ENCODE assay signal across 17 cellular contexts in the genomic region with DNA sequence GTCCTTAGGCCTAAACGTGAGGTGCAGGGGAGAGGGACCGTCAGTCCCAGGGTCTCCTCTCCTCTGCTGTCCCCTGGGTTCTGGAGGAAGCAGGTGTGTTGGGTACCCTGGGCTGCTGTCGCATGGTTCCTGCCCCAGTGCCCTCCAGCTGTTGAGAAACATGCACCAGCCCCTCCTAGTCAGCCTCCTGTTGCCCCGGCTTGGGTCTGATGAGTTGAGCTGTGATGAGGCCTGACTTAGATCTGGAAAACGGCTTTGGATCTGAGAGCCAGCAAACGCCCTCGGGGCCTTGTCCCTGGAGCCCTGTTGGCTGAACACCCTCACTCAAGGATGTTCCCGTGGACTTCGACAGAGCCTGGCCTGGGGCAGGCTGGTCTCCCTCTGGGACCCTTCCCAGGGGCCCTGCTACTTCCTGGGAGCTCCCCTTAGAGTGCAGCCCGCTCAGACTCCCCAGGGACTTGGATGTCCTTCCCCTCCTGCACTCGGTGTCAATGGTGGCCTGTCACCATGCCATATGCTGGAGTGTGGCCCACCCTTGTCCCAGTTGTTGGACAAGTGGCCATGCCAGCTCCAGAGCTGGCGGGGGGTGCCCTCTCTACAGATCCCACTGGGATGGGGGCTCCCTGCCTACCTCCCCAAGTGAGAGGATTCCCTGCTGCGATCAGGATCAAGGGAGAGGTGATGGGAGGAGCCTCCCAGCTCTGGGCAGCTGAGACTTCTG. TPM values are rescaled to one million over a fixed set of nuclear protein-coding genes. Genes with fewer than 3 reads are reported as not detected.
A peak's percentile ranks its signal among the peaks of the same experiment; 100 is the strongest.
DNase-seq lines count a peak whose midpoint lies in the region; ATAC-seq, FAIRE-seq and TF ChIP-seq lines count a peak whose summit lies in the region.
"Had no signal": no experiment of that assay in that cellular context is flagged by ENCODE, and none has a peak within 500 bp of the region (broad histone marks: within the 10 kb centered on the region; RNA-seq: fewer than 3 reads in every experiment).

No MANE protein-coding gene starts in this region.

- H3K9me3 Mint-ChIP-seq in chondrocyte (ENCODE audit: low read depth) = no peaks in the 10 kb centered on the region
- H3K9me3 Mint-ChIP-seq in stimulated activated naive CD8-positive, alpha-beta T cell treated with anti-CD3 and anti-CD28 coated beads, Interleukin-15, amount 100 ng/mL, for 72 hours = peaks cover 0 to 9% of the 10 kb centered on the region in 2 donors

- peak; percentile 36 for DNase-seq in SK-N-SH
- peak; percentile 80 for DNase-seq in chondrocyte (ENCODE audit: low spot score)
- DNase-seq in mucosa of descending colon = peak in 2 of 3 donors; percentile 9 to 36
- DNase-seq in aorta = peak; percentile 32 to 46
- DNase-seq in D721Med (ENCODE audit: insufficient read length, low spot score) = no peak
- no peak for DNase-seq in dermis blood vessel endothelial cell
- DNase-seq in stimulated activated naive CD8-positive, alpha-beta T cell treated with anti-CD3 and anti-CD28 coated beads, Interleukin-15, amount 100 ng/mL, for 72 hours = no peak
- DNase-seq: DMS153; GOT3; HFFc6; NCI-H1930; NCI-H446; NK-92 treated with Interleukin-12 subunit alpha and Interleukin-12 subunit beta, amount 100 ng/mL, for 24 hours; OCI-M1 had no signal

- ATAC-seq in SK-N-SH treated with all-trans-retinoic acid at 6 μM for 48 hours = no peak
- ATAC-seq in mucosa of descending colon = no peak
- ATAC-seq in aorta (ENCODE audit: low FRiP score) = no peak
- ATAC-seq in stimulated activated naive CD8-positive, alpha-beta T cell treated with anti-CD3 and anti-CD28 coated beads, Interleukin-15, amount 100 ng/mL, for 72 hours = no peak

- no peak for TF ChIP-seq CTCF in SK-N-SH (IDR thresholded peaks at IDR 0.05)
- TF ChIP-seq CTCF in chondrocyte (IDR thresholded peaks at IDR 0.05) = no peak
- TF ChIP-seq CTCF in mucosa of descending colon (IDR thresholded peaks at IDR 0.05) = no peak
- TF ChIP-seq CTCF in D721Med (IDR thresholded peaks at IDR 0.05; ENCODE audit: insufficient read depth, missing control alignments) = no peak

- H4K20me1 ChIP-seq in SK-N-SH (ENCODE audit: insufficient read depth) = peaks cover 20% of the 10 kb centered on the region; the same call in 1 of the 2 replicates

- no peaks in the 10 kb centered on the region for H3K9me2 ChIP-seq in SK-N-SH

- intact Hi-C loops in mucosa of descending colon (cut with DNase I, micrococcal nuclease) = no loop called here
- intact Hi-C loops in aorta (cut with DNase I) = no loop called here

- peaks cover 8% of the 10 kb centered on the region; the same call in 1 of the 2 replicates for H3K79me2 ChIP-seq in SK-N-SH (ENCODE audit: insufficient read depth)

- H3K4me3 ChIP-seq in SK-N-SH (ENCODE audit: low read depth in 2 of 2, low read length in 1 of 2) (no peak overlapping the region; a peak in 1 of 4 replicates), mucosa of descending colon (no peak overlapping the region), aorta (ENCODE audit: low read length in 2 of 2) (no peak overlapping the region)

- no peak overlapping the region for H2AFZ ChIP-seq in SK-N-SH (ENCODE audit: low read depth)

- H3K4me2 ChIP-seq in SK-N-SH = no peak overlapping the region

- CTCF ChIA-PET in SK-N-SH (lab: Yijun Ruan, JAX) = interaction anchor here (0.7 to 2.8 kb wide), 3 partner anchors 10 to 58 kb away, joined by 3 to 12 read pairs (median 3); no protein-coding TSS in a partner anchor

- POLR2A ChIA-PET in SK-N-SH (lab: Yijun Ruan, JAX) = no interaction called here

- TF ChIP-seq EP300 in SK-N-SH (IDR thresholded peaks at IDR 0.05; ENCODE audit: borderline replicate concordance in 1 of 2, low read depth in 1 of 2, low read length in 1 of 2) = no peak

- H3K9me3 ChIP-seq in SK-N-SH (no peaks in the 10 kb centered on the region), mucosa of descending colon (peaks cover 2% of the 10 kb centered on the region), aorta (ENCODE audit: control insufficient read depth, low read length) (peaks cover 1% of the 10 kb centered on the region)

- peaks cover 11% of the 10 kb centered on the region for H3K36me3 Mint-ChIP-seq in chondrocyte (ENCODE audit: low read depth)

- no peak overlapping the region for H3K4me3 Mint-ChIP-seq in chondrocyte (ENCODE audit: unreplicated experiment)
- H3K4me3 Mint-ChIP-seq in stimulated activated naive CD8-positive, alpha-beta T cell treated with anti-CD3 and anti-CD28 coated beads, Interleukin-15, amount 100 ng/mL, for 72 hours = no peak overlapping the region
- H3K4me3 Mint-ChIP-seq: B cell, HFFc6 had no signal

- H3K27me3 Mint-ChIP-seq in chondrocyte (ENCODE audit: low read depth) = no peaks in the 10 kb centered on the region
- no peaks in the 10 kb centered on the region for H3K27me3 Mint-ChIP-seq in stimulated activated naive CD8-positive, alpha-beta T cell treated with anti-CD3 and anti-CD28 coated beads, Interleukin-15, amount 100 ng/mL, for 72 hours
- H3K27me3 Mint-ChIP-seq: B cell had no signal

- H3K27ac Mint-ChIP-seq in chondrocyte (ENCODE audit: unreplicated experiment) = no peak overlapping the region
- no peak overlapping the region for H3K27ac Mint-ChIP-seq in stimulated activated naive CD8-positive, alpha-beta T cell treated with anti-CD3 and anti-CD28 coated beads, Interleukin-15, amount 100 ng/mL, for 72 hours
- H3K27ac Mint-ChIP-seq: B cell, HFFc6 had no signal

- H3K27me3 ChIP-seq in SK-N-SH (ENCODE audit: insufficient read depth) (no peaks in the 10 kb centered on the region), aorta (ENCODE audit: control insufficient read depth in 1 of 2, insufficient read depth in 2 of 2, low read length in 1 of 2) (no peaks in the 10 kb centered on the region)

- no peak for FAIRE-seq in D721Med (lab: Jason Lieb, UNC)

- no peak for TF ChIP-seq RAD21 in SK-N-SH (IDR thresholded peaks at IDR 0.05; ENCODE audit: low read length)

- H3K9ac ChIP-seq in SK-N-SH = no peak overlapping the region

- H3K27ac ChIP-seq in SK-N-SH (ENCODE audit: low read depth in 2 of 2, low read length in 1 of 2) (no peak overlapping the region), aorta (ENCODE audit: low read depth in 1 of 2, low read length in 2 of 2) (no peak overlapping the region)
- H3K27ac ChIP-seq: 22Rv1 had no signal

- H3F3A ChIP-seq in SK-N-SH (replicated peaks; ENCODE audit: insufficient read depth) = no peaks in the 10 kb centered on the region

- no peaks in the 10 kb centered on the region for H3K4me1 Mint-ChIP-seq in chondrocyte (ENCODE audit: low read depth)
- no peaks in the 10 kb centered on the region for H3K4me1 Mint-ChIP-seq in stimulated activated naive CD8-positive, alpha-beta T cell treated with anti-CD3 and anti-CD28 coated beads, Interleukin-15, amount 100 ng/mL, for 72 hours
- H3K4me1 Mint-ChIP-seq: B cell had no signal

- H3K4me1 ChIP-seq in SK-N-SH (ENCODE audit: control insufficient read depth in 1 of 2, insufficient read depth in 2 of 2, low read depth in 1 of 2, low read length in 1 of 2) (no peaks in the 10 kb centered on the region), mucosa of descending colon (ENCODE audit: low read depth) (no peaks in the 10 kb centered on the region), aorta (ENCODE audit: control insufficient read depth in 1 of 2, insufficient read depth in 2 of 2, low read length in 2 of 2) (no peaks in the 10 kb centered on the region)

- peaks cover 41 to 84% of the 10 kb centered on the region in 2 experiments for H3K36me3 ChIP-seq in SK-N-SH (replicated peaks in 1 of 2; ENCODE audit: control insufficient read depth in 1 of 2, insufficient read depth in 2 of 2, low read length in 1 of 2)
- peaks cover 4% of the 10 kb centered on the region for H3K36me3 ChIP-seq in mucosa of descending colon (ENCODE audit: low read depth)
- H3K36me3 ChIP-seq in aorta (ENCODE audit: control insufficient read depth in 1 of 2, insufficient read depth in 2 of 2, low read length in 1 of 2) = peaks cover 3 to 7% of the 10 kb centered on the region in 2 donors

- WGBS in SK-N-SH (ENCODE audit: low lambda C conversion rate) = 94% methylated on average over 8 of the region's 13 CpGs
- 64 to 72% methylated on average over 13 of the region's 13 CpGs for WGBS in aorta, 2 donors

TF ChIP-seq in SK-N-SH, 30 proteins besides CTCF, POLR2A, EP300 and RAD21:
- TF ChIP-seq FOXM1 (IDR thresholded peaks at IDR 0.05; ENCODE audit: low read depth) = no peak
- TF ChIP-seq RFX5 (IDR thresholded peaks at IDR 0.05; ENCODE audit: low read length) = no peak
TF ChIP-seq in SK-N-SH: peak in this region for 0.

TF ChIP-seq in SK-N-SH treated with all-trans-retinoic acid at 6 μM for 48 hours, 23 proteins besides CTCF, POLR2A, EP300 and RAD21 (continues in another document):
- TF ChIP-seq PPARA (CRISPR knock-in tag; IDR thresholded peaks at IDR 0.05; ENCODE audit: borderline replicate concordance) = no peak
- TF ChIP-seq ARNTL (CRISPR knock-in tag; IDR thresholded peaks at IDR 0.05; ENCODE audit: borderline replicate concordance, low read depth) = no peak

RNA-seq across cellular contexts. Expression of gene ZNF316, which starts 12.3 kb away (rescaled TPM):
- polyA plus RNA-seq in SK-N-SH (2012; rRNA removed) (18.0 and 18.6 TPM in 2 replicates), aorta (10 to 100 TPM in 1 of 2 donors, 1 to 10 TPM in 1; 5.6 to 29.1 TPM)
- polyA plus RNA-seq in SK-N-SH (2012; cell fraction: cytosol; rRNA removed) = 8.8 and 11.0 TPM in 2 replicates
- polyA plus RNA-seq in SK-N-SH (2012; cell fraction: nucleus; rRNA removed) = 82.5 and 113 TPM in 2 replicates
- total RNA-seq in chondrocyte (26.0 to 32.5 TPM (median 28.9 TPM) in 3 replicates), mucosa of descending colon (10 to 100 TPM; 22.3 to 40.9 (median 24.1) TPM), aorta (10 to 100 TPM; 24.2 to 42.0 TPM), dermis blood vessel endothelial cell (18.4 and 25.9 TPM in 2 replicates)

RNA-seq across cellular contexts. Expression of gene ZNF853, which starts 34.0 kb away (rescaled TPM):
- polyA plus RNA-seq in SK-N-SH (2012; rRNA removed) = 15.9 and 17.6 TPM in 2 replicates
- 8.4 and 15.2 TPM in 2 replicates for polyA plus RNA-seq in SK-N-SH (2012; cell fraction: cytosol; rRNA removed)
- 7.8 and 8.3 TPM in 2 replicates for polyA plus RNA-seq in SK-N-SH (2012; cell fraction: nucleus; rRNA removed)
- total RNA-seq in chondrocyte = 13.4 to 16.2 TPM (median 15.1 TPM) in 3 replicates
- 10 to 100 TPM in 1 of 3 donors, 1 to 10 TPM in 1, under 1 TPM in 1; 0.84 to 19.9 (median 1.4) TPM for total RNA-seq in mucosa of descending colon
- 10 to 100 TPM; 10.9 to 12.2 TPM for total RNA-seq in aorta
- polyA plus RNA-seq in aorta = 1 to 10 TPM; 4.6 to 5.0 TPM
- total RNA-seq in dermis blood vessel endothelial cell = 0.93 and 1.0 TPM in 2 replicates

RNA-seq across cellular contexts. Expression of gene ZNF12, which starts 57.3 kb away (rescaled TPM):
- polyA plus RNA-seq in SK-N-SH (2012; rRNA removed) = 9.5 and 15.2 TPM in 2 replicates
- 9.3 and 10.2 TPM in 2 replicates for polyA plus RNA-seq in SK-N-SH (2012; cell fraction: cytosol; rRNA removed)
- polyA plus RNA-seq in SK-N-SH (2012; cell fraction: nucleus; rRNA removed) = 22.7 and 45.7 TPM in 2 replicates
- 16.0 to 18.1 TPM (median 17.5 TPM) in 3 replicates for total RNA-seq in chondrocyte
- total RNA-seq in mucosa of descending colon = 10 to 100 TPM; 17.7 to 27.7 (median 26.1) TPM
- total RNA-seq in aorta = 10 to 100 TPM; 23.5 to 26.7 TPM
- polyA plus RNA-seq in aorta = 10 to 100 TPM in 1 of 2 donors, 1 to 10 TPM in 1; 8.9 to 17.0 TPM
- total RNA-seq in dermis blood vessel endothelial cell = 16.8 and 18.7 TPM in 2 replicates

RNA-seq across cellular contexts. Expression of gene INTS15, which starts 59.6 kb away (rescaled TPM):
- polyA plus RNA-seq in SK-N-SH (2012; rRNA removed) = 31.3 and 39.1 TPM in 2 replicates
- 23.3 and 29.6 TPM in 2 replicates for polyA plus RNA-seq in SK-N-SH (2012; cell fraction: cytosol; rRNA removed)
- 45.0 and 62.8 TPM in 2 replicates for polyA plus RNA-seq in SK-N-SH (2012; cell fraction: nucleus; rRNA removed)
- 30.0 to 32.5 TPM (median 31.3 TPM) in 3 replicates for total RNA-seq in chondrocyte
- total RNA-seq in mucosa of descending colon = 10 to 100 TPM; 24.5 to 38.5 (median 26.2) TPM
- 10 to 100 TPM; 22.1 to 27.0 TPM for total RNA-seq in aorta
- polyA plus RNA-seq in aorta = 10 to 100 TPM; 12.8 to 28.8 TPM
- 13.1 and 14.5 TPM in 2 replicates for total RNA-seq in dermis blood vessel endothelial cell

Comparison
In these comparisons a context has a peak if more than half of its experiments do, and no peak if none do; other contexts are left out.
1. DNase-seq: peak in SK-N-SH (single experiment), chondrocyte (single experiment), mucosa of descending colon (2 of 3) and aorta (2 of 2); none in D721Med (single experiment), dermis blood vessel endothelial cell (single experiment) and stimulated activated naive CD8-positive, alpha-beta T cell treated with anti-CD3 and anti-CD28 coated beads, Interleukin-15, amount 100 ng/mL, for 72 hours (0 of 2).